ENCODE assay signal across 11 cellular contexts in the genomic region with DNA sequence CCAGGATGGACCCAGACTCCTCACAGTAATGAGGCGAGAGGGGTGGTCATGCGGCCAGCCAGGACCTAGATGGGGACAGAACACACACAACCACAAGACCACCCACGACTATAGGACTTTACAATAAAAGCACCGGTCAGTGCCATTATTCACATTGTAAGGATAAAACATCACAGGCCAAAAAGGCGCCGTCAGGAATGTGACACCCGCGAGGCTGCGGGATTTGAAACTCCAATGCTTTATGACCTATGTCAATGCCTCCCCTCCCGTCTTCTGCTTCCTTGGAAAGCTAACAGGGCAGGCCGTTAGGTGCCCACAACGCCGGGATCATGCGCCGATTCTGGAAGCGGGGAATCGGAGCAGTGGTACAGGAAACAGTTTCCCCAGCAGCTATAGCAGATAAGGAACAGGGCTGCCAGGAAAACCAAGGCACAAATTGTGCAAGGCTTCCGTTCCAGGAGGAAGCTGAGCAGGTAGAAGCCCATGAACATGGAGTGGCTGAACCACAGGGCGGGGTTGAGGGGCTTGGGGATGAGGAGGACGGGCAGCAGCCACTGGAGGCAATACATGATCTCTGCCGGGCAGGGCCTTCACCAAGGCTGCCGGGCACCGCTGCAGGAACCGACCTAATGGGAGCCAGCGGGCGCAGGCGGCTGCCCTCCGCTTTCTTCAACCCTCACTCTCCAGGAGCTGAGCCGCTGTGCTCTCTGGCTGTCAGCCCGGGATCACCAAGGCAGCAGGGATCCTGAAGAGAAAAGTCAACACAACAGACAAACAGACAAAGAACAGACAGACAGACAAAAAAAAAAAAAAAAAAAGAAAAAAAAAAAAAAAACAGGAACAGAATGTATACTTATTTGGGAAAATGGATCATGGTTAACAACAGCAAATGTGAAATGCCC. TPM values are rescaled to one million over a fixed set of nuclear protein-coding genes. Genes with fewer than 3 reads are reported as not detected.
DNase-seq lines count a peak whose midpoint lies in the region; ATAC-seq and TF ChIP-seq lines count a peak whose summit lies in the region.
"Had no signal": no experiment of that assay in that cellular context is flagged by ENCODE, and none has a peak within 500 bp of the region (broad histone marks: within the 10 kb centered on the region; RNA-seq: fewer than 3 reads in every experiment).

No MANE protein-coding gene starts in this region.

- H3K4me1 Mint-ChIP-seq in T-helper 2 cell treated with Interferon-gamma antibody and Interleukin-4, amounts not matched to agents 5 μg/mL and 100 μg/mL, for 36 hours (ENCODE audit: low read depth), result peaks cover 8% of the 10 kb centered on the region

- peak overlapping the region; percentile 100 for H3K27ac ChIP-seq in psoas muscle

- no peak overlapping the region for H3K27ac Mint-ChIP-seq in T-helper 2 cell treated with Interferon-gamma antibody and Interleukin-4, amounts not matched to agents 5 μg/mL and 100 μg/mL, for 36 hours

- peaks cover 8% of the 10 kb centered on the region for H3K27me3 Mint-ChIP-seq in T-helper 2 cell treated with Interferon-gamma antibody and Interleukin-4, amounts not matched to agents 5 μg/mL and 100 μg/mL, for 36 hours (ENCODE audit: low read depth)
- H3K27me3 Mint-ChIP-seq: naive B cell had no signal

- DNase-seq in DMS53 treated with DMSO at 0.1 percent for 48 hours (lab: John Stamatoyannopoulos, UW; ENCODE audit: unreplicated experiment) (peak; percentile 77), NCI-H446 (lab: John Stamatoyannopoulos, UW) (peak; percentile 75 to 76), Right ventricle myocardium superior (peak; percentile 83), psoas muscle (peak in 1 of 2 donors; percentile 73)
- DNase-seq in T-helper 2 cell treated with Interferon-gamma antibody and Interleukin-4, amounts not matched to agents 5 μg/mL and 100 μg/mL, for 36 hours (ENCODE audit: low spot score), result no peak
- no peak for DNase-seq in activated naive CD4-positive, alpha-beta T cell treated with anti-CD3 and anti-CD28 coated beads, Interleukin-2, amount 50 U/mL, for 16 hours
- no peak for DNase-seq in stimulated activated CD4-positive, alpha-beta T cell treated with anti-CD3 and anti-CD28 coated beads, Interleukin-12 subunit alpha, Interleukin-12 subunit beta, amount 100 ng/mL, for 4 hours
- DNase-seq: naive B cell had no signal

- intact Hi-C loops in Right ventricle myocardium superior (cut with DNase I), result no loop called here
- intact Hi-C loops in psoas muscle (cut with DNase I), result no loop called here

- no peaks in the 10 kb centered on the region for H3K27me3 ChIP-seq in psoas muscle (ENCODE audit: insufficient read depth in 3 of 3, low read length in 2 of 3)

- WGBS in psoas muscle, 3 donors, result 33 to 39% (median 36%) methylated on average over 30 of the region's 30 CpGs

- TF ChIP-seq CTCF in psoas muscle (IDR thresholded peaks at IDR 0.05), result no peak

- ATAC-seq in Right ventricle myocardium superior (ENCODE audit: poor library complexity) (peak; percentile 73), psoas muscle (peak in 3 of 4 donors; percentile 6 to 26 (median 15)), GM18519 (IDR thresholded peaks at IDR 0.05; ENCODE audit: low FRiP score, unreplicated experiment) (no peak)
- ATAC-seq: Panc1 had no signal

- peaks cover 0 to 66% of the 10 kb centered on the region in 2 donors for H3K36me3 ChIP-seq in psoas muscle (ENCODE audit: insufficient read depth in 1 of 2, low read depth in 1 of 2)

- H3K4me3 Mint-ChIP-seq in T-helper 2 cell treated with Interferon-gamma antibody and Interleukin-4, amounts not matched to agents 5 μg/mL and 100 μg/mL, for 36 hours, result no peak overlapping the region

- H3K4me1 ChIP-seq in psoas muscle, result peaks cover 64% of the 10 kb centered on the region
- H3K4me1 ChIP-seq: Caco-2 had no signal

- H3K4me3 ChIP-seq in psoas muscle, result peak overlapping the region; percentile 100

- H3K36me3 Mint-ChIP-seq in T-helper 2 cell treated with Interferon-gamma antibody and Interleukin-4, amounts not matched to agents 5 μg/mL and 100 μg/mL, for 36 hours (ENCODE audit: low read depth), result peaks cover 4% of the 10 kb centered on the region

- H3K9me3 Mint-ChIP-seq in T-helper 2 cell treated with Interferon-gamma antibody and Interleukin-4, amounts not matched to agents 5 μg/mL and 100 μg/mL, for 36 hours, result no peaks in the 10 kb centered on the region
- H3K9me3 Mint-ChIP-seq: naive B cell had no signal

- H3K9me3 ChIP-seq in psoas muscle, result no peaks in the 10 kb centered on the region
- H3K9me3 ChIP-seq: Caco-2 had no signal

RNA-seq across cellular contexts. Expression of a gene that starts 2.2 kb away (rescaled TPM):
- total RNA-seq in Right ventricle myocardium superior, result not detected
- total RNA-seq in psoas muscle, result 10 to 100 TPM in 1 of 4 donors, 1 to 10 TPM in 2, under 1 TPM in 1; 0.50 to 52.3 (median 5.9) TPM
- polyA plus RNA-seq in psoas muscle, result 1 to 10 TPM in 2 of 3 donors, under 1 TPM in 1; 0.99 to 2.0 (median 1.1) TPM
- total RNA-seq: Caco-2 had no signal

RNA-seq across cellular contexts. Expression of a gene that starts 8.8 kb away (rescaled TPM):
- total RNA-seq in Right ventricle myocardium superior, result 90.2 TPM
- total RNA-seq in psoas muscle, result 100 to 1,000 TPM; 267 to 656 (median 488) TPM
- polyA plus RNA-seq in psoas muscle, result 100 to 1,000 TPM; 271 to 366 (median 295) TPM

Comparison
In these comparisons a context has a peak if more than half of its experiments do, and no peak if none do; other contexts are left out.
1. DNase-seq: peak in DMS53 treated with DMSO at 0.1 percent for 48 hours (single experiment), NCI-H446 (2 of 2) and Right ventricle myocardium superior (single experiment); none in T-helper 2 cell treated with Interferon-gamma antibody and Interleukin-4, amounts not matched to agents 5 μg/mL and 100 μg/mL, for 36 hours (single experiment), activated naive CD4-positive, alpha-beta T cell treated with anti-CD3 and anti-CD28 coated beads, Interleukin-2, amount 50 U/mL, for 16 hours (single experiment) and stimulated activated CD4-positive, alpha-beta T cell treated with anti-CD3 and anti-CD28 coated beads, Interleukin-12 subunit alpha, Interleukin-12 subunit beta, amount 100 ng/mL, for 4 hours (single experiment).